ENCODE assay signal across 1 cellular context in genomic region chr19:39824143-39825092, GRCh38.
TF ChIP-seq lines count a peak whose summit lies in the region.

No MANE protein-coding gene starts in this region.

TF ChIP-seq in HepG2, 621 proteins besides CTCF, POLR2A, EP300 and RAD21 (continued from another document):
- TF ChIP-seq ZNF687 (CRISPR knock-in tag; IDR thresholded peaks at IDR 0.05) = peak; percentile 64
- TF ChIP-seq POLR2AphosphoS5 (IDR thresholded peaks at IDR 0.05; ENCODE audit: low read depth, low read length) = 0 out of 2 replicates have a peak, but pooled peaks have one; percentile 40
- peak; percentile 98 for TF ChIP-seq KDM2A (CRISPR knock-in tag; IDR thresholded peaks at IDR 0.05; ENCODE audit: borderline replicate concordance, low read depth)
- TF ChIP-seq ZEB1 (IDR thresholded peaks at IDR 0.05; ENCODE audit: insufficient replicate concordance, low read depth) = peak; percentile 27
- no peak for TF ChIP-seq ZNF678 (CRISPR knock-in tag; IDR thresholded peaks at IDR 0.05)
- no peak for TF ChIP-seq ZNF136 (CRISPR knock-in tag; IDR thresholded peaks at IDR 0.05; ENCODE audit: low read depth)
- TF ChIP-seq ZMYM3 (CRISPR knock-in tag; IDR thresholded peaks at IDR 0.05) = peak; percentile 21; the same call in 1 of the 2 replicates
- TF ChIP-seq USF2 (IDR thresholded peaks at IDR 0.05; ENCODE audit: low read depth, low read length) = no peak
- no peak for TF ChIP-seq USF2 (CRISPR knock-in tag; IDR thresholded peaks at IDR 0.05; ENCODE audit: borderline replicate concordance)
- TF ChIP-seq FOXO1 (CRISPR knock-in tag; IDR thresholded peaks at IDR 0.05) = no peak
- no peak for TF ChIP-seq ZNF142 (CRISPR knock-in tag; IDR thresholded peaks at IDR 0.05)
- TF ChIP-seq SIX1 (CRISPR knock-in tag; IDR thresholded peaks at IDR 0.05; ENCODE audit: borderline replicate concordance) = no peak
- TF ChIP-seq GATA4 (IDR thresholded peaks at IDR 0.05; ENCODE audit: borderline replicate concordance, low read depth) = no peak
- TF ChIP-seq NR2C2 (CRISPR knock-in tag; IDR thresholded peaks at IDR 0.05; ENCODE audit: borderline replicate concordance) = peak; percentile 97
- TF ChIP-seq DNMT1 (CRISPR knock-in tag; IDR thresholded peaks at IDR 0.05) = 0 out of 2 replicates have a peak, but pooled peaks have one; percentile 18
- TF ChIP-seq SUZ12 (IDR thresholded peaks at IDR 0.05; ENCODE audit: low read depth, low read length) = peak; percentile 36
- no peak for TF ChIP-seq ZNF629 (CRISPR knock-in tag; conservative IDR thresholded peaks at IDR 0.05)
- TF ChIP-seq BCL3 (CRISPR knock-in tag; IDR thresholded peaks at IDR 0.05) = 0 out of 2 replicates have a peak, but pooled peaks have one; percentile 36
- no peak for TF ChIP-seq ZNF879 (CRISPR knock-in tag; IDR thresholded peaks at IDR 0.05)
- no peak for TF ChIP-seq NFE2L2 (IDR thresholded peaks at IDR 0.05; ENCODE audit: low read length)
- TF ChIP-seq TOPORS (CRISPR knock-in tag; IDR thresholded peaks at IDR 0.05) = no peak
- TF ChIP-seq MEF2D (CRISPR knock-in tag; IDR thresholded peaks at IDR 0.05) = 0 out of 2 replicates have a peak, but pooled peaks have one; percentile 17
- peak; percentile 75 for TF ChIP-seq HCFC1 (IDR thresholded peaks at IDR 0.05; ENCODE audit: low read depth, low read length)
